Comparison of ENCODE assay signal across 12 cellular contexts in genomic region chr7:108284349-108285017, GRCh38.
DNase-seq lines count a peak whose midpoint lies in the region; ATAC-seq and TF ChIP-seq lines count a peak whose summit lies in the region.
"Had no signal": no experiment of that assay in that cellular context is flagged by ENCODE, and none has a peak within 500 bp of the region (broad histone marks: within the 10 kb centered on the region; RNA-seq: fewer than 3 reads in every experiment).

No MANE protein-coding gene starts in this region.

- intact Hi-C loops in sciatic nerve (cut with DNase I): no loop called here

- no peaks in the 10 kb centered on the region for H3K27me3 ChIP-seq in SK-N-SH (ENCODE audit: insufficient read depth)
- H3K27me3 ChIP-seq: suprapubic skin had no signal

- no peaks in the 10 kb centered on the region for H4K20me1 ChIP-seq in SK-N-SH (ENCODE audit: insufficient read depth)

- H2AFZ ChIP-seq in SK-N-SH (ENCODE audit: low read depth): no peak overlapping the region

- H3K27ac ChIP-seq in SK-N-SH (ENCODE audit: low read depth in 2 of 2, low read length in 1 of 2): peak overlapping the region in 1 of 2 experiments; percentile 6; a peak in 1 of 4 replicates
- H3K27ac ChIP-seq: suprapubic skin had no signal

- H3K4me1 ChIP-seq in SK-N-SH (ENCODE audit: control insufficient read depth in 1 of 2, insufficient read depth in 2 of 2, low read depth in 1 of 2, low read length in 1 of 2): peaks cover 0 to 34% of the 10 kb centered on the region in 2 experiments; a peak in 3 of 4 replicates
- H3K4me1 ChIP-seq: suprapubic skin had no signal

- CTCF ChIA-PET in SK-N-SH (lab: Yijun Ruan, JAX): interaction anchor here (1.1 to 1.9 kb wide), 3 partner anchors 10 to 168 kb away, joined by 3 to 5 read pairs (median 4); no protein-coding TSS in a partner anchor

- H3K79me2 ChIP-seq in SK-N-SH (ENCODE audit: insufficient read depth): no peaks in the 10 kb centered on the region

- H3K27me3 Mint-ChIP-seq in activated T-cell treated with anti-CD3 and anti-CD28 coated beads, Interleukin-2, amount 50 U/mL, for 4 hours (ENCODE audit: low read depth): peaks cover 20% of the 10 kb centered on the region
- H3K27me3 Mint-ChIP-seq in stimulated activated memory B cell treated with anti-CD40 and anti-IgM and Interleukin-4, amounts not matched to agents 10 μg/mL and 1 μg/mL and 100 μg/mL, for 72 hours: peaks cover 41% of the 10 kb centered on the region

- H3K9ac ChIP-seq in SK-N-SH: no peak overlapping the region

- H3F3A ChIP-seq in SK-N-SH (replicated peaks; ENCODE audit: insufficient read depth): no peaks in the 10 kb centered on the region

- no peak for DNase-seq in activated T-cell treated with anti-CD3 and anti-CD28 coated beads, Interleukin-2, amount 50 U/mL, for 4 hours
- no peak for DNase-seq in activated T-cell treated with anti-CD3 and anti-CD28 coated beads, Interleukin-2, amount 50 U/mL, for 1 hour
- DNase-seq in NOMO-1 treated with DMSO at 0.1 percent for 48 hours (lab: John Stamatoyannopoulos, UW; ENCODE audit: unreplicated experiment) (peak; percentile 58), sciatic nerve (ENCODE audit: low spot score) (no peak), SK-N-SH (no peak), T-helper 1 cell (no peak)
- DNase-seq: activated CD8-positive, alpha-beta memory T cell treated with anti-CD3 and anti-CD28 coated beads, Interleukin-2, amount 50 U/mL, for 4 hours; naive B cell; NCI-H2029 had no signal

- H3K9me2 ChIP-seq in SK-N-SH: no peaks in the 10 kb centered on the region

- TF ChIP-seq CTCF in SK-N-SH (IDR thresholded peaks at IDR 0.05): no peak

- no peak for TF ChIP-seq EP300 in SK-N-SH (IDR thresholded peaks at IDR 0.05; ENCODE audit: borderline replicate concordance in 1 of 2, low read depth in 1 of 2, low read length in 1 of 2)

- no peaks in the 10 kb centered on the region for H3K9me3 Mint-ChIP-seq in activated T-cell treated with anti-CD3 and anti-CD28 coated beads, Interleukin-2, amount 50 U/mL, for 4 hours
- peaks cover 5% of the 10 kb centered on the region for H3K9me3 Mint-ChIP-seq in stimulated activated memory B cell treated with anti-CD40 and anti-IgM and Interleukin-4, amounts not matched to agents 10 μg/mL and 1 μg/mL and 100 μg/mL, for 72 hours

- no peaks in the 10 kb centered on the region for H3K9me3 ChIP-seq in SK-N-SH
- H3K9me3 ChIP-seq: suprapubic skin had no signal

- H3K4me3 Mint-ChIP-seq in activated T-cell treated with anti-CD3 and anti-CD28 coated beads, Interleukin-2, amount 50 U/mL, for 4 hours: no peak overlapping the region
- H3K4me3 Mint-ChIP-seq in stimulated activated memory B cell treated with anti-CD40 and anti-IgM and Interleukin-4, amounts not matched to agents 10 μg/mL and 1 μg/mL and 100 μg/mL, for 72 hours: no peak overlapping the region

- no peak overlapping the region for H3K4me2 ChIP-seq in SK-N-SH

- ATAC-seq in activated T-cell treated with anti-CD3 and anti-CD28 coated beads, Interleukin-2, amount 50 U/mL, for 4 hours: peak; percentile 90
- ATAC-seq in HG02938 (IDR thresholded peaks at IDR 0.05; ENCODE audit: unreplicated experiment) (peak; percentile 59), sciatic nerve (no peak)
- peak; percentile 71 for ATAC-seq in stimulated activated memory B cell treated with anti-CD40 and anti-IgM and Interleukin-4, amounts not matched to agents 10 μg/mL and 1 μg/mL and 100 μg/mL, for 72 hours

- no peak for TF ChIP-seq RAD21 in SK-N-SH (IDR thresholded peaks at IDR 0.05; ENCODE audit: low read length)

- no peak overlapping the region for H3K4me3 ChIP-seq in SK-N-SH (ENCODE audit: low read depth in 2 of 2, low read length in 1 of 2)
- H3K4me3 ChIP-seq: suprapubic skin had no signal

- peaks cover 4% of the 10 kb centered on the region for H3K4me1 Mint-ChIP-seq in activated T-cell treated with anti-CD3 and anti-CD28 coated beads, Interleukin-2, amount 50 U/mL, for 4 hours (ENCODE audit: low read depth)
- H3K4me1 Mint-ChIP-seq in stimulated activated memory B cell treated with anti-CD40 and anti-IgM and Interleukin-4, amounts not matched to agents 10 μg/mL and 1 μg/mL and 100 μg/mL, for 72 hours: peaks cover 8% of the 10 kb centered on the region

- H3K36me3 Mint-ChIP-seq in activated T-cell treated with anti-CD3 and anti-CD28 coated beads, Interleukin-2, amount 50 U/mL, for 4 hours (ENCODE audit: insufficient read depth): no peaks in the 10 kb centered on the region
- no peaks in the 10 kb centered on the region for H3K36me3 Mint-ChIP-seq in stimulated activated memory B cell treated with anti-CD40 and anti-IgM and Interleukin-4, amounts not matched to agents 10 μg/mL and 1 μg/mL and 100 μg/mL, for 72 hours

- WGBS in SK-N-SH (ENCODE audit: low lambda C conversion rate): 77% methylated on average over 7 of the region's 7 CpGs

- peaks cover 0 to 3% of the 10 kb centered on the region in 2 experiments for H3K36me3 ChIP-seq in SK-N-SH (replicated peaks in 1 of 2; ENCODE audit: control insufficient read depth in 1 of 2, insufficient read depth in 2 of 2, low read length in 1 of 2)
- H3K36me3 ChIP-seq: suprapubic skin had no signal

- POLR2A ChIA-PET in SK-N-SH (lab: Yijun Ruan, JAX): no interaction called here

- H3K27ac Mint-ChIP-seq in stimulated activated memory B cell treated with anti-CD40 and anti-IgM and Interleukin-4, amounts not matched to agents 10 μg/mL and 1 μg/mL and 100 μg/mL, for 72 hours: no peak overlapping the region

TF ChIP-seq in SK-N-SH, 30 proteins besides CTCF, POLR2A, EP300 and RAD21:
- no peak for TF ChIP-seq SIN3A (IDR thresholded peaks at IDR 0.05; ENCODE audit: borderline replicate concordance, low read depth, low read length)
- no peak for TF ChIP-seq NRF1 (IDR thresholded peaks at IDR 0.05; ENCODE audit: low read depth, low read length)
- no peak for TF ChIP-seq TCF12 (IDR thresholded peaks at IDR 0.05)
- no peak for TF ChIP-seq FOXM1 (IDR thresholded peaks at IDR 0.05; ENCODE audit: low read depth)
- TF ChIP-seq JUND (IDR thresholded peaks at IDR 0.05): no peak
- no peak for TF ChIP-seq YY1 (IDR thresholded peaks at IDR 0.05; ENCODE audit: low read depth)
- TF ChIP-seq RXRA (IDR thresholded peaks at IDR 0.05; ENCODE audit: borderline replicate concordance, low read depth): no peak
TF ChIP-seq in SK-N-SH: peak in this region for 0.
